Comparison of ENCODE assay signal across 12 cellular contexts in genomic region chr7:22709857-22710256, GRCh38.
"Had no signal": no experiment of that assay in that cellular context is flagged by ENCODE, and none has a peak within 500 bp of the region (broad histone marks: within the 10 kb centered on the region; RNA-seq: fewer than 3 reads in every experiment).

No MANE protein-coding gene starts in this region.

- H3K36me3 ChIP-seq: breast epithelium, esophagus muscularis mucosa, thyroid gland, vagina had no signal

- H3K79me2 ChIP-seq: parathyroid adenoma had no signal

- H3K27ac ChIP-seq: breast epithelium, esophagus muscularis mucosa, parathyroid adenoma, thyroid gland, vagina had no signal

- H3K4me1 ChIP-seq: breast epithelium, parathyroid adenoma, thyroid gland, vagina had no signal

- H3K9ac ChIP-seq: parathyroid adenoma had no signal

- H2AFZ ChIP-seq: parathyroid adenoma had no signal

- ATAC-seq: activated CD8-positive, alpha-beta T cell treated with anti-CD3 and anti-CD28 coated beads, Interleukin-2, amount 10 ng/mL, durations not matched to agents 7 days and 5 days; left cardiac atrium had no signal

- H3K4me3 ChIP-seq: breast epithelium, esophagus muscularis mucosa, lung, thyroid gland, vagina had no signal

- DNase-seq: activated CD4-positive, alpha-beta T cell treated with anti-CD3 and anti-CD28 coated beads for 48 hours; activated CD8-positive, alpha-beta memory T cell treated with anti-CD3 and anti-CD28 coated beads, Interleukin-2, amount 50 U/mL, for 48 hours; activated CD8-positive, alpha-beta T cell treated with anti-CD3 and anti-CD28 coated beads, Interleukin-2, amount 10 ng/mL, durations not matched to agents 7 days and 5 days; aorta; glutamatergic neuron; left cardiac atrium; thyroid gland had no signal

- H3K27me3 ChIP-seq: breast epithelium, esophagus muscularis mucosa, thyroid gland, vagina had no signal

- H3K9me3 ChIP-seq: breast epithelium, esophagus muscularis mucosa, thyroid gland, vagina had no signal
